In the genomic region with DNA sequence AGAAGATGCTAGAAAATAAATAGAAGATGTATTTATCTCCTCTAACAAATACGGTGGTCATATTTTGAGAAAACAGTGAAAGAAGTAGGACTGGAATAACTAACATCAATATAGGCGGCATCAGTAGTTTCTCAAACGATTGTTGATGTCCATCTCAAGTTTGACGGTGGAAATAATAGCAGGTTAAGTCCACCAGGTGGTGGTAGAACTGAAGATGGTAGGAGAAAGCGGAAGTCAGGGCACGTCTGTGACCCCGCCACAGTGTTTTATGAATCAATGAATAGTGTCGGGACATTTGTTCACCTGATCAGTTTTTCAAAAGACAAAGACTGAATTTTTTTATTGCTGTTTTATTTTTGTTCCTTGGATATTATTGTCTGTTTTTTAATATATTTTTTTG, we compare ENCODE assay signal across 15 cellular contexts.
DNase-seq lines count a peak whose midpoint lies in the region; ATAC-seq and TF ChIP-seq lines count a peak whose summit lies in the region.
"Had no signal": no experiment of that assay in that cellular context is flagged by ENCODE, and none has a peak within 500 bp of the region (broad histone marks: within the 10 kb centered on the region; RNA-seq: fewer than 3 reads in every experiment).

No MANE protein-coding gene starts in this region.

- H3K27ac ChIP-seq in brain microvascular endothelial cell, result no peak overlapping the region
- H3K27ac ChIP-seq in gastroesophageal sphincter, result no peak overlapping the region
- H3K27ac ChIP-seq: esophagus muscularis mucosa, pancreas had no signal

- 77 to 92% methylated on average over 7 to 8 of the region's 8 CpGs for WGBS in gastroesophageal sphincter (ENCODE audit: low coverage in 1 of 2), 2 donors

- H3K9me3 ChIP-seq in gastroesophageal sphincter, result no peaks in the 10 kb centered on the region
- H3K9me3 ChIP-seq: esophagus muscularis mucosa, pancreas had no signal

- TF ChIP-seq CTCF in brain microvascular endothelial cell (IDR thresholded peaks at IDR 0.05; ENCODE audit: low read depth, low read length, missing control alignments) (peak; percentile 23), gastroesophageal sphincter (IDR thresholded peaks at IDR 0.05) (no peak)

- H3K36me3 ChIP-seq in brain microvascular endothelial cell (replicated peaks), result no peaks in the 10 kb centered on the region
- no peaks in the 10 kb centered on the region for H3K36me3 ChIP-seq in gastroesophageal sphincter
- H3K36me3 ChIP-seq: esophagus muscularis mucosa, pancreas had no signal

- no peaks in the 10 kb centered on the region for H3K27me3 ChIP-seq in brain microvascular endothelial cell (replicated peaks)
- H3K27me3 ChIP-seq in gastroesophageal sphincter, result no peaks in the 10 kb centered on the region
- H3K27me3 ChIP-seq: esophagus muscularis mucosa, pancreas had no signal

- no peak for ATAC-seq in gastroesophageal sphincter
- ATAC-seq: pancreas had no signal

- in situ Hi-C loops in brain microvascular endothelial cell (cut with HindIII; ENCODE audit: low pct_ligation_motif_present, low sequenced_read_pairs), result no loop called here

- H3K4me3 ChIP-seq in brain microvascular endothelial cell (ENCODE audit: low read depth, low read length) (no peak overlapping the region), gastroesophageal sphincter (no peak overlapping the region)
- H3K4me3 ChIP-seq: esophagus muscularis mucosa, pancreas had no signal

- DNase-seq in SHP77 (lab: John Stamatoyannopoulos, UW) (peak; percentile 5 to 26), SHP77 treated with DMSO at 0.1 percent for 48 hours (lab: John Stamatoyannopoulos, UW) (no peak), NAMALWA (ENCODE audit: low spot score) (peak; percentile 52), brain microvascular endothelial cell (no peak), COR-L47 (lab: John Stamatoyannopoulos, UW) (no peak), dermis blood vessel endothelial cell (no peak), erythroblast (lab: John Stamatoyannopoulos, UW) (no peak)
- DNase-seq: activated naive CD8-positive, alpha-beta T cell treated with anti-CD3 and anti-CD28 coated beads, Interleukin-2, amount 10 ng/mL, durations not matched to agents 7 days and 5 days; DMS79 treated with DMSO at 0.1 percent for 48 hours; mesenchymal stem cell; NCI-H2029 treated with DMSO at 0.1 percent for 48 hours; pancreas; stimulated activated CD8-positive, alpha-beta memory T cell treated with anti-CD3 and anti-CD28 coated beads, Interleukin-4, amount 100 ng/mL, for 48 hours had no signal

- TF ChIP-seq POLR2A in gastroesophageal sphincter (IDR thresholded peaks at IDR 0.05) (no peak), erythroblast (IDR thresholded peaks at IDR 0.05; ENCODE audit: low read length) (no peak)

- TF ChIP-seq EP300 in gastroesophageal sphincter (IDR thresholded peaks at IDR 0.05), result no peak

- H3K4me1 ChIP-seq in gastroesophageal sphincter, result no peaks in the 10 kb centered on the region
- H3K4me1 ChIP-seq: esophagus muscularis mucosa, pancreas had no signal

Comparison
In these comparisons a context has a peak if more than half of its experiments do, and no peak if none do; other contexts are left out.
1. DNase-seq: peak in SHP77 (2 of 2) and NAMALWA (single experiment); none in SHP77 treated with DMSO at 0.1 percent for 48 hours (single experiment), brain microvascular endothelial cell (single experiment), COR-L47 (single experiment), dermis blood vessel endothelial cell (single experiment) and erythroblast (0 of 2).